Comparison of ENCODE assay signal across 1 cellular context in genomic region chr13:44951184-44951583, GRCh38.
TF ChIP-seq lines count a peak whose summit lies in the region.

No MANE protein-coding gene starts in this region.

TF ChIP-seq in A549, 52 proteins besides CTCF, POLR2A, EP300 and RAD21 (continued from another document):
- no peak for TF ChIP-seq MYC (IDR thresholded peaks at IDR 0.05; ENCODE audit: borderline replicate concordance, low read length)
- TF ChIP-seq MAX (IDR thresholded peaks at IDR 0.05): no peak
- TF ChIP-seq ZSCAN20 (CRISPR knock-in tag; IDR thresholded peaks at IDR 0.05): no peak
- no peak for TF ChIP-seq POLR2AphosphoS2 (conservative IDR thresholded peaks at IDR 0.05; ENCODE audit: low read length)
